8 cellular contexts compared by ENCODE assay signal in genomic region chr22:43014062-43014875, GRCh38. TPM values are rescaled to one million over a fixed set of nuclear protein-coding genes. Genes with fewer than 3 reads are reported as not detected.
A peak's percentile ranks its signal among the peaks of the same experiment; 100 is the strongest.
DNase-seq lines count a peak whose midpoint lies in the region; ATAC-seq and TF ChIP-seq lines count a peak whose summit lies in the region.

No MANE protein-coding gene starts in this region.

- peaks cover 12% of the 10 kb centered on the region; the same call in 1 of the 2 replicates for H3K4me1 ChIP-seq in HUES64 (ENCODE audit: insufficient read depth, low read length)
- peaks cover 32% of the 10 kb centered on the region for H3K4me1 ChIP-seq in muscle layer of colon (ENCODE audit: insufficient read depth, low read length)
- H3K4me1 ChIP-seq in transverse colon: peaks cover 23 to 65% (median 50%) of the 10 kb centered on the region in 4 donors

- peak overlapping the region; percentile 97 for H3K4me3 ChIP-seq in HUES64 (ENCODE audit: low read length)
- H3K4me3 ChIP-seq in muscle layer of colon (ENCODE audit: low read depth in 1 of 2, low read length in 2 of 2): peak overlapping the region; percentile 71 to 77
- peak overlapping the region; percentile 78 to 97 (median 88) for H3K4me3 ChIP-seq in transverse colon

- no peak for TF ChIP-seq CTCF in transverse colon (IDR thresholded peaks at IDR 0.05)

- peak overlapping the region; percentile 85 for H3K27ac Mint-ChIP-seq in activated CD4-positive, alpha-beta T cell treated with anti-CD3 and anti-CD28 coated beads, Interleukin-2, amount 10 ng/mL, durations not matched to agents 24 days and 14 days
- peak overlapping the region; percentile 93 to 94 for H3K27ac Mint-ChIP-seq in effector memory CD8-positive, alpha-beta T cell

- H3K9ac ChIP-seq in HUES64 (ENCODE audit: low read depth, low read length): peak overlapping the region; percentile 79
- H3K9ac ChIP-seq in muscle layer of colon (ENCODE audit: low read length): no peak overlapping the region

- H3K27me3 Mint-ChIP-seq in activated CD4-positive, alpha-beta T cell treated with anti-CD3 and anti-CD28 coated beads, Interleukin-2, amount 10 ng/mL, durations not matched to agents 24 days and 14 days: peaks cover 8% of the 10 kb centered on the region
- no peaks in the 10 kb centered on the region for H3K27me3 Mint-ChIP-seq in effector memory CD8-positive, alpha-beta T cell

- H3K36me3 ChIP-seq in HUES64 (ENCODE audit: insufficient read depth, low read length) (no peaks in the 10 kb centered on the region), muscle layer of colon (ENCODE audit: insufficient read depth, low read length) (no peaks in the 10 kb centered on the region), transverse colon (no peaks in the 10 kb centered on the region)

- DNase-seq in NCI-H146 (lab: John Stamatoyannopoulos, UW): peak; percentile 34
- no peak for DNase-seq in NCI-H146 treated with DMSO at 0.1 percent for 48 hours (lab: John Stamatoyannopoulos, UW; ENCODE audit: unreplicated experiment)
- DNase-seq in activated CD4-positive, alpha-beta T cell treated with anti-CD3 and anti-CD28 coated beads, Interleukin-2, amount 10 ng/mL, durations not matched to agents 24 days and 14 days: peak; percentile 82
- peak; percentile 32 to 46 (median 41) for DNase-seq in effector memory CD8-positive, alpha-beta T cell
- peak; percentile 59 for DNase-seq in transverse colon
- DNase-seq in NCI-H2081 treated with DMSO at 0.1 percent for 48 hours (lab: John Stamatoyannopoulos, UW): no peak

- H3K27ac ChIP-seq in HUES64 (ENCODE audit: low read depth, low read length): peak overlapping the region; percentile 76; the same call in 1 of the 2 replicates
- H3K27ac ChIP-seq in muscle layer of colon (ENCODE audit: low read depth, low read length): peak overlapping the region; percentile 82
- H3K27ac ChIP-seq in transverse colon: peak overlapping the region; percentile 84 to 91 (median 88)

- H3K36me3 Mint-ChIP-seq in activated CD4-positive, alpha-beta T cell treated with anti-CD3 and anti-CD28 coated beads, Interleukin-2, amount 10 ng/mL, durations not matched to agents 24 days and 14 days (ENCODE audit: low read depth): peaks cover 1% of the 10 kb centered on the region
- peaks cover 18% of the 10 kb centered on the region for H3K36me3 Mint-ChIP-seq in effector memory CD8-positive, alpha-beta T cell (ENCODE audit: insufficient read depth)

- intact Hi-C loops in activated CD4-positive, alpha-beta T cell treated with anti-CD3 and anti-CD28 coated beads, Interleukin-2, amount 10 ng/mL, durations not matched to agents 24 days and 14 days (cut with micrococcal nuclease): no loop called here
- intact Hi-C loops in transverse colon (cut with DNase I; ENCODE audit: low total_unique reads): no loop called here

- in situ Hi-C loops in transverse colon (cut with MboI; ENCODE audit: low pct_ligation_motif_present in 1 of 4, low pct_unique_long_range_greater_than_20kb in 1 of 4, low sequenced_read_pairs in 3 of 4): no loop called here

- H3K4me1 Mint-ChIP-seq in activated CD4-positive, alpha-beta T cell treated with anti-CD3 and anti-CD28 coated beads, Interleukin-2, amount 10 ng/mL, durations not matched to agents 24 days and 14 days: peaks cover 26% of the 10 kb centered on the region
- peaks cover 24 to 30% of the 10 kb centered on the region in 2 donors for H3K4me1 Mint-ChIP-seq in effector memory CD8-positive, alpha-beta T cell (ENCODE audit: low read depth in 2 of 2)

- TF ChIP-seq POLR2A in transverse colon (IDR thresholded peaks at IDR 0.05): peak; percentile 4

- ATAC-seq in effector memory CD8-positive, alpha-beta T cell (replicated peaks): peak; percentile 49

- H3K9me3 ChIP-seq in HUES64 (ENCODE audit: insufficient read depth, low read depth, low read length) (no peaks in the 10 kb centered on the region), muscle layer of colon (ENCODE audit: low read length) (no peaks in the 10 kb centered on the region), transverse colon (no peaks in the 10 kb centered on the region)

- H3K4me3 Mint-ChIP-seq in activated CD4-positive, alpha-beta T cell treated with anti-CD3 and anti-CD28 coated beads, Interleukin-2, amount 10 ng/mL, durations not matched to agents 24 days and 14 days: peak overlapping the region; percentile 95
- peak overlapping the region; percentile 97 for H3K4me3 Mint-ChIP-seq in effector memory CD8-positive, alpha-beta T cell

- H3K27me3 ChIP-seq in HUES64 (ENCODE audit: insufficient read depth, low read length) (peaks cover 6% of the 10 kb centered on the region; the same call in 1 of the 2 replicates), muscle layer of colon (ENCODE audit: control insufficient read depth in 1 of 2, insufficient read depth in 2 of 2, low read length in 2 of 2) (no peaks in the 10 kb centered on the region), transverse colon (no peaks in the 10 kb centered on the region)

- H3K9me3 Mint-ChIP-seq in activated CD4-positive, alpha-beta T cell treated with anti-CD3 and anti-CD28 coated beads, Interleukin-2, amount 10 ng/mL, durations not matched to agents 24 days and 14 days: no peaks in the 10 kb centered on the region
- no peaks in the 10 kb centered on the region for H3K9me3 Mint-ChIP-seq in effector memory CD8-positive, alpha-beta T cell

- TF ChIP-seq EP300 in transverse colon (IDR thresholded peaks at IDR 0.05; ENCODE audit: low read depth): no peak

- WGBS in HUES64: 1% methylated on average over 41 of the region's 47 CpGs
- 2% methylated on average over 40 of the region's 47 CpGs; no CpG with 5 or more reads in 1 of the 2 donors for WGBS in transverse colon (ENCODE audit: low coverage in 1 of 2), 2 donors

RNA-seq across cellular contexts. Expression of gene PACSIN2, which starts 0.7 kb away (rescaled TPM):
- polyA plus RNA-seq in HUES64 (2013, experiment 1 of 2): 47.2 TPM
- polyA plus RNA-seq in HUES64 (2013, experiment 2 of 2): 46.5 TPM
- 32.5 and 33.0 TPM in 2 replicates for total RNA-seq in activated CD4-positive, alpha-beta T cell treated with anti-CD3 and anti-CD28 coated beads, Interleukin-2, amount 10 ng/mL, durations not matched to agents 24 days and 14 days
- 100 to 1,000 TPM in 3 of 4 donors, 10 to 100 TPM in 1; 53.9 to 250 (median 198) TPM for total RNA-seq in transverse colon

Comparison
In these comparisons a context has a peak if more than half of its experiments do, and no peak if none do; other contexts are left out.
1. DNase-seq: peak in NCI-H146 (single experiment), activated CD4-positive, alpha-beta T cell treated with anti-CD3 and anti-CD28 coated beads, Interleukin-2, amount 10 ng/mL, durations not matched to agents 24 days and 14 days (single experiment), effector memory CD8-positive, alpha-beta T cell (3 of 3) and transverse colon (single experiment); none in NCI-H146 treated with DMSO at 0.1 percent for 48 hours (single experiment) and NCI-H2081 treated with DMSO at 0.1 percent for 48 hours (single experiment).
2. Peak in every context shown above with its lines, with median percentiles within 50 percentile points of each other: H3K27ac ChIP-seq and H3K4me3 ChIP-seq.